9 cellular contexts compared by ENCODE assay signal in the genomic region with DNA sequence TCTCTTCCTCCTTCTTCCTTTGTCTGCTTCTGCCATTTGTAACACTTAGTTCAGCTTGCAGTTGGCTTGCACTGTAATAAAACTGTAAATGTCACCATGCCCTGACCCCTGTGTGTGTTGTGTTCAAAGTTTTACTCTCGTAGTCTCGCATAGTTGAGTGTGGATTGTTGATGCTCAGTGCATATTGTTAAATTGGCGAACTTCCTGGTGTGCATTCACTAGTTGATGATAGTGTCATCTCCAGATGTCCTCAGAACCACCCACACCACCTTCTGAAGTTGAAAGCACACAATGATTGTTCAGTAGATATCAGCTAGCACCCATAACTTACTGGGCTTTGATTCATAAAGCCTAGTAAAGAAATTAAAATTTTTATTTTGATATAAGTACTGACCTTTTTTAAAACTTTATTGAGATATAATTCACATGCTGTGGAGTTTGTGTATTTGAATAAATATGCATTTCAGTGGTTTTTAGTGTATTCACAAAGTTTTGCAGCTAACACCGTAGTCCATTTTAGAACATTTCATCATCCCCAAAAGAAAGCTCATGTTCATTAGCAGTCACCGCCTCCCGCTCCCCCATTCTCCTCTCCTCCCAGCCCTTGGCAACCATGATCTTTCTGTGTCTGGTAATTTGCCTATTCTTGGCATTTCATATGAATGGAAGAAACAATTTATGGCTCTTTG. TPM values are rescaled to one million over a fixed set of nuclear protein-coding genes. Genes with fewer than 3 reads are reported as not detected.
DNase-seq lines count a peak whose midpoint lies in the region; ATAC-seq lines count a peak whose summit lies in the region.
"Had no signal": no experiment of that assay in that cellular context is flagged by ENCODE, and none has a peak within 500 bp of the region (broad histone marks: within the 10 kb centered on the region; RNA-seq: fewer than 3 reads in every experiment).

No MANE protein-coding gene starts in this region.

- H3K27me3 Mint-ChIP-seq in activated CD4-positive, alpha-beta T cell treated with anti-CD3 and anti-CD28 coated beads, Interleukin-2, amount 10 ng/mL, durations not matched to agents 7 days and 5 days, result no peaks in the 10 kb centered on the region
- no peaks in the 10 kb centered on the region for H3K27me3 Mint-ChIP-seq in central memory CD8-positive, alpha-beta T cell
- H3K27me3 Mint-ChIP-seq in stimulated activated naive B cell treated with anti-CD40 and anti-IgM and Interleukin-4, amounts not matched to agents 10 μg/mL and 1 μg/mL and 100 μg/mL, for 72 hours, result no peaks in the 10 kb centered on the region

- in situ Hi-C loops in KBM-7 (cut with MboI; ENCODE audit: low pct_unique_long_range_greater_than_20kb, low sequenced_read_pairs), result loop anchor here (25.0 kb wide), 1 partner anchor 212 kb away; the partner anchor contains the start of gene MEAK7

- ATAC-seq in central memory CD8-positive, alpha-beta T cell (replicated peaks; ENCODE audit: extremely low read depth, poor library complexity, severe bottlenecking), result no peak
- peak; percentile 18 to 33 for ATAC-seq in stimulated activated naive B cell treated with anti-CD40 and anti-IgM and Interleukin-4, amounts not matched to agents 10 μg/mL and 1 μg/mL and 100 μg/mL, for 72 hours (replicated peaks)
- no peak for ATAC-seq in HG02588 (IDR thresholded peaks at IDR 0.05; ENCODE audit: unreplicated experiment)
- ATAC-seq in HG03378 (IDR thresholded peaks at IDR 0.05; ENCODE audit: unreplicated experiment), result no peak
- ATAC-seq: right lobe of liver had no signal

- peaks cover 7% of the 10 kb centered on the region for H3K36me3 Mint-ChIP-seq in activated CD4-positive, alpha-beta T cell treated with anti-CD3 and anti-CD28 coated beads, Interleukin-2, amount 10 ng/mL, durations not matched to agents 7 days and 5 days (ENCODE audit: low read depth)
- H3K36me3 Mint-ChIP-seq in central memory CD8-positive, alpha-beta T cell (ENCODE audit: insufficient read depth), result peaks cover 10% of the 10 kb centered on the region
- peaks cover 5 to 22% of the 10 kb centered on the region in 2 donors for H3K36me3 Mint-ChIP-seq in stimulated activated naive B cell treated with anti-CD40 and anti-IgM and Interleukin-4, amounts not matched to agents 10 μg/mL and 1 μg/mL and 100 μg/mL, for 72 hours

- H3K27ac Mint-ChIP-seq in activated CD4-positive, alpha-beta T cell treated with anti-CD3 and anti-CD28 coated beads, Interleukin-2, amount 10 ng/mL, durations not matched to agents 7 days and 5 days, result peak overlapping the region; percentile 42
- H3K27ac Mint-ChIP-seq in central memory CD8-positive, alpha-beta T cell (ENCODE audit: low read depth), result peak overlapping the region; percentile 55
- peak overlapping the region; percentile 45 for H3K27ac Mint-ChIP-seq in stimulated activated naive B cell treated with anti-CD40 and anti-IgM and Interleukin-4, amounts not matched to agents 10 μg/mL and 1 μg/mL and 100 μg/mL, for 72 hours

- H3K9me3 Mint-ChIP-seq in activated CD4-positive, alpha-beta T cell treated with anti-CD3 and anti-CD28 coated beads, Interleukin-2, amount 10 ng/mL, durations not matched to agents 7 days and 5 days, result no peaks in the 10 kb centered on the region
- H3K9me3 Mint-ChIP-seq in central memory CD8-positive, alpha-beta T cell, result no peaks in the 10 kb centered on the region
- H3K9me3 Mint-ChIP-seq in stimulated activated naive B cell treated with anti-CD40 and anti-IgM and Interleukin-4, amounts not matched to agents 10 μg/mL and 1 μg/mL and 100 μg/mL, for 72 hours, result no peaks in the 10 kb centered on the region

- POLR2A ChIA-PET in activated CD4-positive, alpha-beta T cell treated with anti-CD3 and anti-CD28 coated beads, Interleukin-2, amount 10 ng/mL, durations not matched to agents 7 days and 5 days (lab: Charles Lee), result no interaction called here

- no peak overlapping the region for H3K4me3 Mint-ChIP-seq in activated CD4-positive, alpha-beta T cell treated with anti-CD3 and anti-CD28 coated beads, Interleukin-2, amount 10 ng/mL, durations not matched to agents 7 days and 5 days
- no peak overlapping the region for H3K4me3 Mint-ChIP-seq in central memory CD8-positive, alpha-beta T cell
- peak overlapping the region; percentile 15 to 53 for H3K4me3 Mint-ChIP-seq in stimulated activated naive B cell treated with anti-CD40 and anti-IgM and Interleukin-4, amounts not matched to agents 10 μg/mL and 1 μg/mL and 100 μg/mL, for 72 hours

- H3K4me1 Mint-ChIP-seq in activated CD4-positive, alpha-beta T cell treated with anti-CD3 and anti-CD28 coated beads, Interleukin-2, amount 10 ng/mL, durations not matched to agents 7 days and 5 days, result peaks cover 70% of the 10 kb centered on the region
- peaks cover 36% of the 10 kb centered on the region for H3K4me1 Mint-ChIP-seq in central memory CD8-positive, alpha-beta T cell
- peaks cover 48 to 76% of the 10 kb centered on the region in 2 donors for H3K4me1 Mint-ChIP-seq in stimulated activated naive B cell treated with anti-CD40 and anti-IgM and Interleukin-4, amounts not matched to agents 10 μg/mL and 1 μg/mL and 100 μg/mL, for 72 hours

- DNase-seq in activated CD4-positive, alpha-beta T cell treated with anti-CD3 and anti-CD28 coated beads, Interleukin-2, amount 10 ng/mL, durations not matched to agents 7 days and 5 days, result peak; percentile 25
- no peak for DNase-seq in activated CD4-positive, alpha-beta T cell treated with anti-CD3 and anti-CD28 coated beads, Interleukin-2, amount 50 U/mL, for 4 hours
- peak; percentile 49 for DNase-seq in KBM-7
- DNase-seq in central memory CD8-positive, alpha-beta T cell (ENCODE audit: low spot score in 2 of 2), result no peak
- no peak for DNase-seq in stimulated activated naive B cell treated with anti-CD40 and anti-IgM and Interleukin-4, amounts not matched to agents 10 μg/mL and 1 μg/mL and 100 μg/mL, for 72 hours
- no peak for DNase-seq in NOMO-1 treated with dmso at 0.1 percent for 144 hours (lab: John Stamatoyannopoulos, UW; ENCODE audit: unreplicated experiment)

- CTCF ChIA-PET in activated CD4-positive, alpha-beta T cell treated with anti-CD3 and anti-CD28 coated beads, Interleukin-2, amount 10 ng/mL, durations not matched to agents 7 days and 5 days (lab: Charles Lee), result interaction anchor here (0.6 to 6.5 kb wide), 6 partner anchors 12 to 781 kb away, joined by 3 to 53 read pairs (median 4); no protein-coding TSS in a partner anchor

RNA-seq across cellular contexts. Expression of gene USP10, which starts 25.0 kb away (rescaled TPM):
- total RNA-seq in activated CD4-positive, alpha-beta T cell treated with anti-CD3 and anti-CD28 coated beads, Interleukin-2, amount 10 ng/mL, durations not matched to agents 7 days and 5 days, result 10 to 100 TPM; 86.5 to 99.0 TPM

Comparison
In these comparisons a context has a peak if more than half of its experiments do, and no peak if none do; other contexts are left out.
1. DNase-seq: peak in activated CD4-positive, alpha-beta T cell treated with anti-CD3 and anti-CD28 coated beads, Interleukin-2, amount 10 ng/mL, durations not matched to agents 7 days and 5 days (single experiment) and KBM-7 (single experiment); none in activated CD4-positive, alpha-beta T cell treated with anti-CD3 and anti-CD28 coated beads, Interleukin-2, amount 50 U/mL, for 4 hours (0 of 2), central memory CD8-positive, alpha-beta T cell (0 of 2), stimulated activated naive B cell treated with anti-CD40 and anti-IgM and Interleukin-4, amounts not matched to agents 10 μg/mL and 1 μg/mL and 100 μg/mL, for 72 hours (single experiment) and NOMO-1 treated with dmso at 0.1 percent for 144 hours (single experiment).
2. H3K4me3 Mint-ChIP-seq: peak in stimulated activated naive B cell treated with anti-CD40 and anti-IgM and Interleukin-4, amounts not matched to agents 10 μg/mL and 1 μg/mL and 100 μg/mL, for 72 hours (2 of 2); none in activated CD4-positive, alpha-beta T cell treated with anti-CD3 and anti-CD28 coated beads, Interleukin-2, amount 10 ng/mL, durations not matched to agents 7 days and 5 days (single experiment) and central memory CD8-positive, alpha-beta T cell (single experiment).
3. ATAC-seq: peak in stimulated activated naive B cell treated with anti-CD40 and anti-IgM and Interleukin-4, amounts not matched to agents 10 μg/mL and 1 μg/mL and 100 μg/mL, for 72 hours (2 of 2); none in central memory CD8-positive, alpha-beta T cell (single experiment), HG02588 (single experiment) and HG03378 (single experiment).
4. Peak in every context shown above with its lines, with median percentiles within 50 percentile points of each other: H3K27ac Mint-ChIP-seq.